ENCODE assay signal across 23 cellular contexts in genomic region chr9:101778332-101778731, GRCh38. TPM values are rescaled to one million over a fixed set of nuclear protein-coding genes. Genes with fewer than 3 reads are reported as not detected.
"Had no signal": no experiment of that assay in that cellular context is flagged by ENCODE, and none has a peak within 500 bp of the region (broad histone marks: within the 10 kb centered on the region; RNA-seq: fewer than 3 reads in every experiment).

No MANE protein-coding gene starts in this region.

- H3K27ac ChIP-seq: dorsolateral prefrontal cortex, heart left ventricle, right atrium auricular region, sigmoid colon, skin epidermis, thoracic aorta, transverse colon had no signal

- H3K27me3 ChIP-seq: heart left ventricle, right atrium auricular region, sigmoid colon, transverse colon had no signal

- ATAC-seq: heart left ventricle; mucosa of descending colon; natural killer cell; stimulated activated naive B cell treated with anti-CD40 and anti-IgM and Interleukin-4, amounts not matched to agents 10 μg/mL and 1 μg/mL and 100 μg/mL, for 72 hours; stimulated activated naive CD8-positive, alpha-beta T cell treated with anti-CD3 and anti-CD28 coated beads, Interleukin-15, amount 100 ng/mL, for 72 hours had no signal

- FAIRE-seq: frontal cortex, islet of Langerhans had no signal

- H3K4me3 ChIP-seq: dorsolateral prefrontal cortex, heart left ventricle, mucosa of descending colon, right atrium auricular region, sigmoid colon, skin epidermis, thoracic aorta, transverse colon had no signal

- H3K36me3 ChIP-seq: heart left ventricle, right atrium auricular region, sigmoid colon, thoracic aorta, transverse colon had no signal

- H3K4me1 ChIP-seq: heart left ventricle, right atrium auricular region, sigmoid colon, transverse colon had no signal

- H3K9me3 ChIP-seq: heart left ventricle, mucosa of descending colon, right atrium auricular region, sigmoid colon, thoracic aorta, transverse colon had no signal

- DNase-seq: cortex of kidney; dorsolateral prefrontal cortex; effector CD8-positive, alpha-beta T cell; heart left ventricle; hippocampal formation; kidney glomerular epithelial cell; mucosa of descending colon; natural killer cell; sigmoid colon; stimulated activated CD4-positive, alpha-beta T cell treated with anti-CD3 and anti-CD28 coated beads, Interleukin-2, amount 100 ng/mL, for 24 hours; stimulated activated CD4-positive, alpha-beta T cell treated with anti-CD3 and anti-CD28 coated beads, Interleukin-4, amount 100 ng/mL, for 4 hours; stimulated activated naive B cell treated with anti-CD40 and anti-IgM and Interleukin-4, amounts not matched to agents 10 μg/mL and 1 μg/mL and 100 μg/mL, for 72 hours; stimulated activated naive CD8-positive, alpha-beta T cell treated with anti-CD3 and anti-CD28 coated beads, Interleukin-15, amount 100 ng/mL, for 72 hours; substantia nigra; transverse colon had no signal

RNA-seq across cellular contexts. Expression of gene GRIN3A, which starts 39.9 kb away (rescaled TPM):
- total RNA-seq: glomerular endothelial cell, lower leg skin, myocyte, natural killer cell had no signal
